ENCODE assay signal across 1 cellular context in the genomic region with DNA sequence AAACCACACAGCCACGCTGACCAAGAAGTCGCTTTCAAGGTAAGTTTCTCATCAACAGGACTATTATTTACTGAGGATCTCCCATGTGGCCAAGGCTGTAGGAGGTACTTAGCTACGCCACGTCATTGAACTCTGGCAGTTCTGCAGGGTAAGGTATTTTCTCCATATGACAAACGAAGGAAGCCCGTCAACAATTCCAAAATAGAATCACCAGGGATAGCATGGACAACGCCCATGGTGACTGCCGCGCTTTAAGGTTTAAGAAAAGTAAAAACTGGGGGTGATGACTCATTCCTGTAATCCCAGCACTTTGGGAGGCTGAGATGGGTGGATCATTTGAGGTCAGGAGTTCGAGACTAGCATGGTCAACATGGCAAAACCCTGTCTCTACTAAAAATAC.
A peak's percentile ranks its signal among the peaks of the same experiment; 100 is the strongest.
TF ChIP-seq lines count a peak whose summit lies in the region.

No MANE protein-coding gene starts in this region.

TF ChIP-seq in K562, 482 proteins besides CTCF, POLR2A, EP300 and RAD21:
- TF ChIP-seq FOSL1 (tag; conservative IDR thresholded peaks at IDR 0.05) (0 out of 2 replicates have a peak, but pooled peaks have one; percentile 32), JUND (IDR thresholded peaks at IDR 0.05; ENCODE audit: borderline replicate concordance, low read depth, low read length) (peak; percentile 40; the same call in 1 of the 2 replicates), JUND (tag; IDR thresholded peaks at IDR 0.05; ENCODE audit: borderline replicate concordance, low read depth, low read length) (no peak), PHTF2 (CRISPR knock-in tag; IDR thresholded peaks at IDR 0.05) (no peak)
- TF ChIP-seq, protein P1, sequence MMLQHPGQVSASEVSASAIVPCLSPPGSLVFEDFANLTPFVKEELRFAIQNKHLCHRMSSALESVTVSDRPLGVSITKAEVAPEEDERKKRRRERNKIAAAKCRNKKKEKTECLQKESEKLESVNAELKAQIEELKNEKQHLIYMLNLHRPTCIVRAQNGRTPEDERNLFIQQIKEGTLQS (IDR thresholded peaks at IDR 0.05): peak; percentile 82
- TF ChIP-seq, protein P1 (CRISPR knock-in tag; conservative IDR thresholded peaks at IDR 0.05): no peak
